ENCODE assay signal across 8 cellular contexts in the genomic region with DNA sequence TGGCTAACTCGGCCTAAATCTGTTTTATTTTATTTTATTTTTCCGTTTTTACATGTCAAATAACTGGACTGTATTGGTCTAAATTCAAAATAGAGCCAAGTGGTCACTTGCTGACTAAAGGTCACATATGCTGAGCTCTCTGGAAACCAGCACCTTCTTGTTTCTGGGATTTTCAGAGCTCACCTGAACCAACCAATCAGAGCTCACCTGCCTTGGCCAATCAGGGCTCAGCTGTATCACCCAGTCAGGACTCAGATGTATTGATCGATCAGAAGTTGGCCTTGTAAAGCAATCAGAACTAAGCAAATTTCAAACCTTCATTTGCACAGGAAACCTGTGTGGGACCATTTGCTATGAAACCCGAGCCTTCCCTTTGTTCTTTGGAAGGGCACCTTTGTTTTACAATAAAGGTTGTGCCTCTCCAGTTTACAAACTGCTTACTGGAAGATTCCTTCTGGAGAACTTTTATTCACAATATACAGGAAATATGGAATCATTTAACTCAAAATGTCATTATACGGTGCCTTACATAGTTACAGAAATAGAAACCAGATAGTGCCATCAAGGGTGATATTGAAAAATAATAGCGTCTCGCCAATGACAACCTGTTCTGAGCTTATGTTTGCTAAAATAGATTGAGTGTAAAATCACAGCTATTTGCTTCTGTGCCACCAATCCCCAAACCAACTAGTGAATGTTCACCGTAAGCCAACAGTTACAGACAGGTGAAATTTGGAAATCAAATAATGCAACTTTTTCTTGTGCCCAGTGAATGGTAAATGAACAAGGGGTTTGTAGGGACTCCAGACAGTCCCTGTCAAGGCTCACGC. TPM values are rescaled to one million over a fixed set of nuclear protein-coding genes. Genes with fewer than 3 reads are reported as not detected.
A peak's percentile ranks its signal among the peaks of the same experiment; 100 is the strongest.
DNase-seq lines count a peak whose midpoint lies in the region; ATAC-seq and TF ChIP-seq lines count a peak whose summit lies in the region.

No MANE protein-coding gene starts in this region.

- H3K27ac ChIP-seq in PC-9 (peak overlapping the region; percentile 21), skin epidermis (peak overlapping the region in 19 of 21 experiments; percentile 45 to 93 (median 82))

- no peak for TF ChIP-seq CTCF in PC-9 (conservative IDR thresholded peaks at IDR 0.05)
- TF ChIP-seq CTCF in fibroblast of the aortic adventitia (IDR thresholded peaks at IDR 0.05; ENCODE audit: insufficient read depth, low read length) = no peak
- TF ChIP-seq CTCF in GM13976 (IDR thresholded peaks at IDR 0.05; ENCODE audit: borderline replicate concordance, control extremely low read depth, extremely low read depth, insufficient read depth, missing control alignments) = no peak

- ATAC-seq in HG03039 (IDR thresholded peaks at IDR 0.05; ENCODE audit: unreplicated experiment) = no peak

- intact Hi-C loops in PC-9 (cut with micrococcal nuclease; ENCODE audit: unreplicated experiment) = no loop called here

- POLR2A ChIA-PET in PC-9 (lab: Charles Lee; ENCODE audit: unreplicated experiment) = interaction anchor here (0.6 kb wide), 3 partner anchors 78 to 1261 kb away, joined by 3 to 16 read pairs (median 8); no protein-coding TSS in a partner anchor

- DNase-seq in NCI-H82 (lab: John Stamatoyannopoulos, UW) (peak; percentile 45), NCI-H82 treated with DMSO at 0.1 percent for 48 hours (lab: John Stamatoyannopoulos, UW; ENCODE audit: unreplicated experiment) (no peak), PC-9 (peak in 1 of 2 experiments; percentile 42), fibroblast of the aortic adventitia (ENCODE audit: low read depth) (no peak), epidermal melanocyte (ENCODE audit: insufficient read length, low spot score) (no peak), GM13976 (ENCODE audit: low spot score) (no peak)

- peaks cover 24% of the 10 kb centered on the region; the same call in 1 of the 2 replicates for H3F3A ChIP-seq in PC-9 (ENCODE audit: insufficient read depth, low read depth)

- peak overlapping the region; percentile 75; the same call in 1 of the 2 replicates for H2AFZ ChIP-seq in PC-9

- no peaks in the 10 kb centered on the region for H3K36me3 ChIP-seq in PC-9 (ENCODE audit: low read depth)

- no peaks in the 10 kb centered on the region for H4K20me1 ChIP-seq in PC-9 (ENCODE audit: insufficient read depth)

- peaks cover 32% of the 10 kb centered on the region for H3K79me2 ChIP-seq in PC-9 (ENCODE audit: low read depth)

- no peaks in the 10 kb centered on the region for H3K9me2 ChIP-seq in PC-9 (ENCODE audit: insufficient read depth)

- H3K4me3 ChIP-seq in PC-9 (peak overlapping the region; percentile 47; the same call in 1 of the 2 replicates), fibroblast of the aortic adventitia (ENCODE audit: low read depth, low read length) (peak overlapping the region; percentile 9), skin epidermis (peak overlapping the region; percentile 38 to 66 (median 55))

- BruUV-seq in PC-9 (replicated peaks; lab: Mats Ljungman, UMichigan) = TSS peak; percentile 59

- CTCF ChIA-PET in PC-9 (lab: Charles Lee) = interaction anchor here (0.9 to 1.5 kb wide), 2 partner anchors 18 to 76 kb away, joined by 3 to 7 read pairs; no protein-coding TSS in a partner anchor

- H3K9me3 ChIP-seq in PC-9 (ENCODE audit: insufficient read depth, low read depth) = no peaks in the 10 kb centered on the region

- H3K4me1 ChIP-seq in PC-9 (replicated peaks; ENCODE audit: insufficient read depth) = peaks cover 29% of the 10 kb centered on the region

- peak overlapping the region; percentile 69 for H3K4me2 ChIP-seq in PC-9

- H3K27me3 ChIP-seq in PC-9 (ENCODE audit: insufficient read depth, low read depth) = no peaks in the 10 kb centered on the region

- in situ Hi-C loops in GM13976 (cut with MboI; ENCODE audit: low sequenced_read_pairs, unreplicated experiment) = no loop called here

RNA-seq across cellular contexts. Expression of gene PSD4, which starts 17.3 kb away (rescaled TPM):
- total RNA-seq in PC-9 (2021) = 29.6 and 38.7 TPM in 2 replicates
- total RNA-seq in fibroblast of the aortic adventitia (ENCODE audit: low replicate concordance) = 0.82 and 5.1 TPM in 2 replicates

RNA-seq across cellular contexts. Expression of gene IL1RN, which starts 29.1 kb away (rescaled TPM):
- total RNA-seq in PC-9 (2021) (5.0 and 8.4 TPM in 2 replicates), fibroblast of the aortic adventitia (ENCODE audit: low replicate concordance) (1.1 TPM in 1 of 2 replicates, not detected in the other)
